ENCODE assay signal across 8 cellular contexts in genomic region chr6:27205375-27206278, GRCh38. TPM values are rescaled to one million over a fixed set of nuclear protein-coding genes. Genes with fewer than 3 reads are reported as not detected.
DNase-seq lines count a peak whose midpoint lies in the region; FAIRE-seq and TF ChIP-seq lines count a peak whose summit lies in the region.
"Had no signal": no experiment of that assay in that cellular context is flagged by ENCODE, and none has a peak within 500 bp of the region (broad histone marks: within the 10 kb centered on the region; RNA-seq: fewer than 3 reads in every experiment).

No MANE protein-coding gene starts in this region.

- H3K9me3 ChIP-seq in small intestine (ENCODE audit: control insufficient read depth, low read depth) = no peaks in the 10 kb centered on the region

- peaks cover 2% of the 10 kb centered on the region for H3K4me1 Mint-ChIP-seq in CD14-positive monocyte
- H3K4me1 Mint-ChIP-seq: T-helper 17 cell had no signal

- H3K36me3 Mint-ChIP-seq in CD14-positive monocyte = no peaks in the 10 kb centered on the region

- 22 to 42% (median 40%) methylated on average over 32 of the region's 32 CpGs for WGBS in small intestine, 3 donors

- TF ChIP-seq CTCF in HFF-Myc (IDR thresholded peaks at IDR 0.05; ENCODE audit: low read depth, low read length, missing control alignments) = no peak
- TF ChIP-seq CTCF in fibroblast of villous mesenchyme (IDR thresholded peaks at IDR 0.05; ENCODE audit: insufficient read depth, low read depth, low read length) = no peak
- TF ChIP-seq CTCF in CD14-positive monocyte (IDR thresholded peaks at IDR 0.05) = no peak

- FAIRE-seq in small intestine (lab: Jason Lieb, UNC) = no peak

- H3K27ac ChIP-seq in small intestine (ENCODE audit: low read depth in 1 of 2, low read length in 1 of 2) = no peak overlapping the region

- DNase-seq in HFF-Myc (ENCODE audit: extremely low read depth, low read depth) (peak; percentile 29), fibroblast of villous mesenchyme (ENCODE audit: low read depth) (no peak), CD14-positive monocyte (ENCODE audit: low spot score) (no peak), small intestine (no peak), NCI-H510A treated with DMSO at 0.1 percent for 48 hours (lab: John Stamatoyannopoulos, UW) (no peak)
- peak in 2 of 3 experiments; percentile 7 to 28 for DNase-seq in activated CD8-positive, alpha-beta memory T cell treated with anti-CD3 and anti-CD28 coated beads for 48 hours (ENCODE audit: low read depth in 2 of 3, low spot score in 2 of 3)
- peak; percentile 28 for DNase-seq in stimulated activated CD4-positive, alpha-beta T cell treated with anti-CD3 and anti-CD28 coated beads, Interleukin-4, amount 100 ng/mL, for 24 hours
- DNase-seq: T-helper 17 cell had no signal

- H3K27ac Mint-ChIP-seq in CD14-positive monocyte = no peak overlapping the region
- H3K27ac Mint-ChIP-seq: T-helper 17 cell had no signal

- H3K36me3 ChIP-seq in small intestine (ENCODE audit: control insufficient read depth in 2 of 2, insufficient read depth in 2 of 2, low read length in 2 of 2) = no peaks in the 10 kb centered on the region

- peaks cover 0 to 19% (median 7%) of the 10 kb centered on the region in 7 donors for H3K9me3 Mint-ChIP-seq in CD14-positive monocyte

- H3K27me3 Mint-ChIP-seq in CD14-positive monocyte (ENCODE audit: low read depth in 3 of 3) = peaks cover 35 to 69% (median 60%) of the 10 kb centered on the region in 3 donors

- H3K4me3 ChIP-seq in HFF-Myc (replicated peaks; ENCODE audit: low read depth, low read length) (peak overlapping the region; percentile 40), fibroblast of villous mesenchyme (ENCODE audit: low read depth, low read length) (peak overlapping the region; percentile 32), small intestine (ENCODE audit: low read depth in 1 of 2, low read length in 2 of 2) (no peak overlapping the region)

- H3K27me3 ChIP-seq in small intestine (ENCODE audit: control insufficient read depth in 2 of 2, insufficient read depth in 2 of 2, low read length in 2 of 2) = peaks cover 0 to 13% of the 10 kb centered on the region in 2 donors

- no peaks in the 10 kb centered on the region for H3K4me1 ChIP-seq in small intestine (ENCODE audit: control insufficient read depth in 2 of 2, insufficient read depth in 1 of 2, low read depth in 1 of 2, low read length in 1 of 2)

- intact Hi-C loops in CD14-positive monocyte (cut with micrococcal nuclease) = no loop called here

- H3K4me3 Mint-ChIP-seq in CD14-positive monocyte = peak overlapping the region in 1 of 2 donors; percentile 61

RNA-seq across cellular contexts. Expression of gene PRSS16, which starts 41.9 kb away (rescaled TPM):
- total RNA-seq in fibroblast of villous mesenchyme = under 0.01 TPM in 1 of 2 replicates, not detected in the other
- polyA plus RNA-seq in CD14-positive monocyte (not detected), small intestine (10 to 100 TPM; 17.1 to 31.6 (median 24.8) TPM)

Comparison
In these comparisons a context has a peak if more than half of its experiments do, and no peak if none do; other contexts are left out.
1. DNase-seq: peak in HFF-Myc (single experiment), activated CD8-positive, alpha-beta memory T cell treated with anti-CD3 and anti-CD28 coated beads for 48 hours (2 of 3) and stimulated activated CD4-positive, alpha-beta T cell treated with anti-CD3 and anti-CD28 coated beads, Interleukin-4, amount 100 ng/mL, for 24 hours (single experiment); none in fibroblast of villous mesenchyme (single experiment), CD14-positive monocyte (single experiment), small intestine (single experiment) and NCI-H510A treated with DMSO at 0.1 percent for 48 hours (single experiment).
2. H3K4me3 ChIP-seq: peak in HFF-Myc (single experiment) and fibroblast of villous mesenchyme (single experiment); none in small intestine (0 of 2).
3. RNA of gene PRSS16, which starts 41.9 kb away (polyA plus RNA-seq): 17.1 to 31.6 TPM in small intestine; not detected in CD14-positive monocyte; every median in the first group is over 10 times any median in the second.